Comparison of ENCODE assay signal across 10 cellular contexts in the genomic region with DNA sequence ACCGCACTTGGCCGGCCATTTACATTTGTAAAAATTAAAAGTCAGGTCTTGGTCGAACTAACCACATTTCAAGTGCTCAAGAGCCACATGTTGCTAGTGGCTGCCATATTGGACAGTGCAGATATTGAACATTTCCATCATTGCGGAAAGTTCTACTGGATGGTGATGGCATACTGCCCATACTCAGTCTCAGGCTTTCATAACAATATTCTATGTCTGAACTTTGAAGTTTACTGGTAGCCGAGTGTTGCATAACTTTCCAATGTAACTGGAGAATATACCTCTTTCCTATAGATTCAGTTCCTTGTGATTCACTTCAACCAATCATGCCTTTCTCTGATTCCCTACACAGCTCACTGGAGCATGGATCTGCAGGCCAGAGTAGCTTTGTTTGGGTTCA. TPM values are rescaled to one million over a fixed set of nuclear protein-coding genes. Genes with fewer than 3 reads are reported as not detected.
"Had no signal": no experiment of that assay in that cellular context is flagged by ENCODE, and none has a peak within 500 bp of the region (broad histone marks: within the 10 kb centered on the region; RNA-seq: fewer than 3 reads in every experiment).

No MANE protein-coding gene starts in this region.

- H3K27ac ChIP-seq: GM23248, HL-60 had no signal

- H2AFZ ChIP-seq: GM23248 had no signal

- H3K36me3 ChIP-seq: HAP-1 had no signal

- H3K4me1 ChIP-seq: HAP-1 had no signal

- H3K9me3 ChIP-seq: HAP-1 had no signal

- H3K4me3 ChIP-seq: GM23248, HAP-1 had no signal

- ATAC-seq: HCT116 had no signal

- DNase-seq: GOT3, H7 had no signal

- H3K9ac ChIP-seq: GM23248 had no signal

RNA-seq across cellular contexts. Expression of gene SLC26A5, which starts 54.9 kb away (rescaled TPM):
- total RNA-seq: GM23248, H4, H7, HFFc6, HT1080, IMR-90 had no signal
- polyA plus RNA-seq: GM23248, IMR-90 had no signal
